In genomic region chr15:45166792-45167630, GRCh38 we compare ENCODE assay signal across 8 cellular contexts. TPM values are rescaled to one million over a fixed set of nuclear protein-coding genes. Genes with fewer than 3 reads are reported as not detected.
DNase-seq lines count a peak whose midpoint lies in the region; ATAC-seq and TF ChIP-seq lines count a peak whose summit lies in the region.

No MANE protein-coding gene starts in this region.

- POLR2A ChIA-PET in activated CD4-positive, alpha-beta T cell treated with anti-CD3 and anti-CD28 coated beads for 36 hours (lab: Charles Lee): interaction anchor here (0.6 to 1.3 kb wide), 3 partner anchors 18 to 34 kb away, joined by 3 to 4 read pairs (median 3); no protein-coding TSS in a partner anchor

- H3K4me3 Mint-ChIP-seq in activated CD4-positive, alpha-beta T cell treated with anti-CD3 and anti-CD28 coated beads for 36 hours: peak overlapping the region; percentile 69

- CTCF ChIA-PET in activated CD4-positive, alpha-beta T cell treated with anti-CD3 and anti-CD28 coated beads for 36 hours (lab: Charles Lee): interaction anchor here (0.8 to 3.6 kb wide), 14 partner anchors 7 to 143 kb away, joined by 3 to 19 read pairs (median 6); no protein-coding TSS in a partner anchor

- no peaks in the 10 kb centered on the region for H3K4me1 ChIP-seq in colonic mucosa

- H3K9ac ChIP-seq in colonic mucosa (ENCODE audit: low read depth in 2 of 2, low read length in 2 of 2): peak overlapping the region; percentile 86 to 93

- intact Hi-C loops in activated CD4-positive, alpha-beta T cell treated with anti-CD3 and anti-CD28 coated beads for 36 hours (cut with DNase I, micrococcal nuclease): loop anchor here (1.0 to 5.0 kb wide), 10 partner anchors 14 to 420 kb away; partner anchors contain the start of gene BLOC1S6 (in 1 of the 2)
- intact Hi-C loops in colonic mucosa (cut with DNase I): loop anchor here (5.0 to 10.0 kb wide), 2 partner anchors 35 to 228 kb away; no protein-coding TSS in a partner anchor

- no peaks in the 10 kb centered on the region for H3K36me3 Mint-ChIP-seq in activated CD4-positive, alpha-beta T cell treated with anti-CD3 and anti-CD28 coated beads for 36 hours (ENCODE audit: low read depth)

- TF ChIP-seq CTCF in colonic mucosa (IDR thresholded peaks at IDR 0.05): peak; percentile 57

- no peaks in the 10 kb centered on the region for H3K27me3 Mint-ChIP-seq in activated CD4-positive, alpha-beta T cell treated with anti-CD3 and anti-CD28 coated beads for 36 hours

- peaks cover 9% of the 10 kb centered on the region for H3K4me1 Mint-ChIP-seq in activated CD4-positive, alpha-beta T cell treated with anti-CD3 and anti-CD28 coated beads for 36 hours

- ATAC-seq in GM18909 (IDR thresholded peaks at IDR 0.05; ENCODE audit: poor library complexity, unreplicated experiment) (peak; percentile 96), HG03159 (IDR thresholded peaks at IDR 0.05; ENCODE audit: unreplicated experiment) (peak; percentile 90), left lobe of liver (peak; percentile 76)
- peak; percentile 93 for ATAC-seq in activated CD4-positive, alpha-beta T cell treated with anti-CD3 and anti-CD28 coated beads for 36 hours

- peak overlapping the region; percentile 77 for H3K27ac Mint-ChIP-seq in activated CD4-positive, alpha-beta T cell treated with anti-CD3 and anti-CD28 coated beads for 36 hours

- H3K4me3 ChIP-seq in colonic mucosa: peak overlapping the region; percentile 65

- DNase-seq in AML-193 (lab: John Stamatoyannopoulos, UW) (peak; percentile 81 to 87), NCI-H446 treated with DMSO at 0.1 percent for 48 hours (lab: John Stamatoyannopoulos, UW) (peak; percentile 82), colonic mucosa (peak; percentile 86), left lobe of liver (ENCODE audit: low spot score) (peak; percentile 83)
- peak; percentile 91 for DNase-seq in activated CD4-positive, alpha-beta T cell treated with anti-CD3 and anti-CD28 coated beads for 36 hours
- DNase-seq in stimulated activated CD4-positive, alpha-beta T cell treated with anti-CD3 and anti-CD28 coated beads, Interleukin-2, amount 100 ng/mL, for 24 hours: peak; percentile 83 to 86

- no peaks in the 10 kb centered on the region for H3K36me3 ChIP-seq in colonic mucosa

- no peaks in the 10 kb centered on the region for H3K27me3 ChIP-seq in colonic mucosa

- no peaks in the 10 kb centered on the region for H3K9me3 Mint-ChIP-seq in activated CD4-positive, alpha-beta T cell treated with anti-CD3 and anti-CD28 coated beads for 36 hours (ENCODE audit: low read depth)

- peak overlapping the region; percentile 97 for H3K27ac ChIP-seq in colonic mucosa

- no peaks in the 10 kb centered on the region for H3K9me3 ChIP-seq in colonic mucosa

RNA-seq across cellular contexts. Expression of gene SHF, which starts 20.8 kb away (rescaled TPM):
- 10 to 100 TPM; 17.9 to 18.7 TPM for total RNA-seq in activated CD4-positive, alpha-beta T cell treated with anti-CD3 and anti-CD28 coated beads for 36 hours
- total RNA-seq in colonic mucosa (10 to 100 TPM in 1 of 2 donors, 1 to 10 TPM in 1; 8.7 to 14.7 TPM), left lobe of liver (18.4 TPM)

RNA-seq across cellular contexts. Expression of gene DUOX1, which starts 37.2 kb away (rescaled TPM):
- total RNA-seq in activated CD4-positive, alpha-beta T cell treated with anti-CD3 and anti-CD28 coated beads for 36 hours: under 1 TPM; 0.07 to 0.11 TPM
- total RNA-seq in colonic mucosa (under 1 TPM; 0.45 to 0.96 TPM), left lobe of liver (0.45 TPM)

RNA-seq across cellular contexts. Expression of gene DUOXA1, which starts 37.3 kb away (rescaled TPM):
- total RNA-seq in activated CD4-positive, alpha-beta T cell treated with anti-CD3 and anti-CD28 coated beads for 36 hours: under 1 TPM in 1 of 2 experiments, not detected in 1; 0.19 TPM
- total RNA-seq in colonic mucosa (1 to 10 TPM in 1 of 2 donors, under 1 TPM in 1; 0.88 to 1.3 TPM), left lobe of liver (not detected)

RNA-seq across cellular contexts. Expression of gene DUOXA2, which starts 52.9 kb away (rescaled TPM):
- not detected for total RNA-seq in activated CD4-positive, alpha-beta T cell treated with anti-CD3 and anti-CD28 coated beads for 36 hours
- total RNA-seq in colonic mucosa: 10 to 100 TPM; 30.2 to 48.5 TPM
- total RNA-seq in left lobe of liver: not detected

RNA-seq across cellular contexts. Expression of gene DUOX2, which starts 53.0 kb away (rescaled TPM):
- under 1 TPM in 1 of 2 experiments, not detected in 1; 0.02 TPM for total RNA-seq in activated CD4-positive, alpha-beta T cell treated with anti-CD3 and anti-CD28 coated beads for 36 hours
- total RNA-seq in colonic mucosa (100 to 1,000 TPM in 1 of 2 donors, 10 to 100 TPM in 1; 40.0 to 111 TPM), left lobe of liver (0.10 TPM)

Comparison
In these comparisons a context has a peak if more than half of its experiments do, and no peak if none do; other contexts are left out.
1. Peak in every context shown above with its lines: DNase-seq, ATAC-seq, H3K4me3 ChIP-seq and H3K27ac ChIP-seq.